Comparison of ENCODE assay signal across 8 cellular contexts in the genomic region with DNA sequence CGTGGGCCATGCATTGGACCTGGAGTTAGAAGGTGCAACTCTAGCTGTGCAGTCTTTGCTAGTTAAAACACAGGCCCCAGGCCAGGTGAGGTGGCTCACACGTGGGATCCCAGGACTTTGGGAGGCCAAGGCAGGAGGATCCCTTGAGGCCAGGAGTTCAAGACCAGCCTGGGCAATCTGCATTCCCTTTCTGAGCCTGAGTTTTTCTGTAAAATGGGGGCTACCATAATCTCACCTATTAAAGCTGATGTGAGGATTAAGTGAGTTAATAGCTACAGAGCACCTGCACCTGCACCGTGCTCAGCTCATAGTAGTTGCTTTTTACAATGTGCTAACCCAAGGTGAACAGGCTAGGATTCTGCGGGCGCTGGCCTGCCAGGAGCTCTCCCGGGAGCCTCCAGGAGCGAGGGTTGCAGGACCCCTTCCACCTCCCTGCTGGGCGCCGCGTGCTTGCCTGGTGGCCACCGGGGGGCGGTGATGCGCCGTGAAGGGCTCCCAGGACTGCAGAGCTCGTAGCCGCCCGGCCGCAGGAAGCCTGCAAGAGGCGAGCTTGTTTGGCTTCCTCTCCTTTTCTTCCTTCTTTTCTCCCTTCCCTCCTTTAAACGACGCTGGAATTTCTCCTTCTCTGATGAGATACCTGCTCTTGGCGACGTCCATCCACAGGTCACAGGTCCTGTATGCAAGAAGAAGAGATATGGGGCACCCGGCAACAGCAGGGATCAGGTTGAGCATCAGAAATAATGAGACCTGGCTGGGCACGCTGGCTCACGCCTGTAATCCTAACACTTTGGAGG. TPM values are rescaled to one million over a fixed set of nuclear protein-coding genes. Genes with fewer than 3 reads are reported as not detected.
DNase-seq lines count a peak whose midpoint lies in the region; ATAC-seq and TF ChIP-seq lines count a peak whose summit lies in the region.

No MANE protein-coding gene starts in this region.

- H3F3A ChIP-seq in Loucy (ENCODE audit: low read depth), result no peaks in the 10 kb centered on the region

- CTCF ChIA-PET in Calu3 (lab: Charles Lee), result interaction anchor here (0.5 to 2.2 kb wide), 32 partner anchors 9 to 534 kb away, joined by 3 to 16 read pairs (median 5); a partner anchor contains a TSS

- H3K4me3 Mint-ChIP-seq in Calu3 (ENCODE audit: low read depth, unreplicated experiment), result peak overlapping the region; percentile 13

- H3K27me3 Mint-ChIP-seq in Calu3 (ENCODE audit: unreplicated experiment), result no peaks in the 10 kb centered on the region

- WGBS in lung, 2 donors, result 15 to 22% methylated on average over 25 to 26 of the region's 26 CpGs

- peak; percentile 71 to 88 for ATAC-seq in activated CD4-positive, CD25-positive, alpha-beta regulatory T cell treated with anti-CD3 and anti-CD28 coated beads, Interleukin-2, amount 50 U/mL, for 24 hours
- peak; percentile 69 for ATAC-seq in lung (ENCODE audit: insufficient read depth, low FRiP score)

- H3K9me3 ChIP-seq in Loucy (ENCODE audit: insufficient read depth, low read depth, low read length), result peaks cover 5% of the 10 kb centered on the region; the same call in 1 of the 2 replicates
- no peaks in the 10 kb centered on the region for H3K9me3 ChIP-seq in lung (ENCODE audit: control insufficient read depth in 2 of 2, insufficient read depth in 1 of 2, low read length in 1 of 2)

- no peaks in the 10 kb centered on the region for H3K4me1 ChIP-seq in Loucy (ENCODE audit: insufficient read depth, low read length, poor library complexity, severe bottlenecking)
- H3K4me1 ChIP-seq in lung (ENCODE audit: control insufficient read depth in 2 of 2, insufficient read depth in 2 of 2, low read length in 2 of 2), result no peaks in the 10 kb centered on the region

- no TSS peak for BruUV-seq in Calu3 (replicated peaks; lab: Mats Ljungman, UMichigan)

- intact Hi-C loops in Calu3 (cut with micrococcal nuclease; ENCODE audit: unreplicated experiment), result loop anchor here (5.0 to 10.0 kb wide), 3 partner anchors 74 to 212 kb away; no protein-coding TSS in a partner anchor

- no peak overlapping the region for H2AFZ ChIP-seq in Loucy (ENCODE audit: low read length)

- H3K36me3 ChIP-seq in Loucy (ENCODE audit: insufficient read depth, low read length) (no peaks in the 10 kb centered on the region), lung (ENCODE audit: control insufficient read depth in 2 of 2, insufficient read depth in 2 of 2, low read length in 2 of 2) (no peaks in the 10 kb centered on the region)

- H3K27me3 ChIP-seq in Loucy (ENCODE audit: insufficient read depth, low read length, poor library complexity, severe bottlenecking) (no peaks in the 10 kb centered on the region), lung (ENCODE audit: control insufficient read depth, insufficient read depth) (no peaks in the 10 kb centered on the region)

- H3K4me3 ChIP-seq in Loucy (ENCODE audit: low read length, poor library complexity, severe bottlenecking), result no peak overlapping the region
- H3K4me3 ChIP-seq in lung, result no peak overlapping the region

- no peaks in the 10 kb centered on the region for H3K4me1 Mint-ChIP-seq in Calu3 (ENCODE audit: low read depth, unreplicated experiment)

- no peak overlapping the region for H3K4me2 ChIP-seq in Loucy (ENCODE audit: low read depth, low read length, poor library complexity, severe bottlenecking)

- DNase-seq in Calu3 (peak; percentile 93), caudate nucleus (lab: John Stamatoyannopoulos, UW) (peak in 31 of 61 donors; percentile 0 to 57 (median 5)), lung (ENCODE audit: low spot score) (peak; percentile 58), occipital lobe (lab: John Stamatoyannopoulos, UW) (no peak), NCI-H510A (lab: John Stamatoyannopoulos, UW) (no peak)
- peak; percentile 43 for DNase-seq in stimulated activated CD8-positive, alpha-beta memory T cell treated with anti-CD3 and anti-CD28 coated beads, Interleukin-4, amount 100 ng/mL, for 24 hours (ENCODE audit: low read depth)

- no peaks in the 10 kb centered on the region for H4K20me1 ChIP-seq in Loucy (ENCODE audit: insufficient read depth, low read length, poor library complexity, severe bottlenecking)

- no peak overlapping the region for H3K27ac Mint-ChIP-seq in Calu3 (ENCODE audit: unreplicated experiment)

- TF ChIP-seq CTCF in Calu3 (IDR thresholded peaks at IDR 0.05; ENCODE audit: unreplicated experiment) (peak; percentile 90), Loucy (conservative IDR thresholded peaks at IDR 0.05; ENCODE audit: low read length) (peak; percentile 51), lung (IDR thresholded peaks at IDR 0.05; ENCODE audit: control extremely low read depth, extremely low read depth) (peak; percentile 21)

- H3K9ac ChIP-seq in Loucy (ENCODE audit: low read depth, low read length, poor library complexity, severe bottlenecking), result no peak overlapping the region

- H3K9me2 ChIP-seq in Loucy (replicated peaks; ENCODE audit: low read depth, low read length), result no peaks in the 10 kb centered on the region

- H3K36me3 Mint-ChIP-seq in Calu3 (ENCODE audit: insufficient read depth, unreplicated experiment), result no peaks in the 10 kb centered on the region

- H3K9me3 Mint-ChIP-seq in Calu3 (ENCODE audit: low read depth, unreplicated experiment), result peaks cover 8% of the 10 kb centered on the region

- H3K27ac ChIP-seq in caudate nucleus (ENCODE audit: low read depth, low read length) (no peak overlapping the region), lung (ENCODE audit: low read depth in 1 of 2, low read length in 1 of 2) (no peak overlapping the region)

- H3K79me2 ChIP-seq in Loucy (ENCODE audit: insufficient read depth, low read length), result no peaks in the 10 kb centered on the region

RNA-seq across cellular contexts. Expression of a gene that starts 51.3 kb away (rescaled TPM):
- total RNA-seq in Calu3 (2022) (30.4 and 32.1 TPM in 2 replicates), lung (10 to 100 TPM; 18.2 to 39.6 TPM), occipital lobe (89.4 TPM)
- polyA plus RNA-seq in lung, result 1 to 10 TPM; 5.9 to 6.9 TPM

RNA-seq across cellular contexts. Expression of a gene that starts 54.7 kb away (rescaled TPM):
- total RNA-seq in Calu3 (2022) (31.4 and 41.7 TPM in 2 replicates), lung (10 to 100 TPM; 11.3 to 89.4 TPM), occipital lobe (7.5 TPM)
- polyA plus RNA-seq in lung, result 10 to 100 TPM in 1 of 2 donors, 1 to 10 TPM in 1; 6.4 to 20.2 TPM

Comparison
In these comparisons a context has a peak if more than half of its experiments do, and no peak if none do; other contexts are left out.
1. DNase-seq: peak in Calu3 (single experiment), caudate nucleus (31 of 61), lung (single experiment) and stimulated activated CD8-positive, alpha-beta memory T cell treated with anti-CD3 and anti-CD28 coated beads, Interleukin-4, amount 100 ng/mL, for 24 hours (single experiment); none in occipital lobe (single experiment) and NCI-H510A (single experiment).
2. CTCF ChIP-seq: peak in every context shown above with its lines; median percentile 90 in Calu3; 51 in Loucy; 21 in lung.